In genomic region chr6:166957087-166957804, GRCh38 we compare ENCODE assay signal across 8 cellular contexts. TPM values are rescaled to one million over a fixed set of nuclear protein-coding genes. Genes with fewer than 3 reads are reported as not detected.
DNase-seq lines count a peak whose midpoint lies in the region; ATAC-seq and TF ChIP-seq lines count a peak whose summit lies in the region.

No MANE protein-coding gene starts in this region.

- no peak for TF ChIP-seq EP300 in esophagus muscularis mucosa (IDR thresholded peaks at IDR 0.05)

- H3K9me3 ChIP-seq in esophagus muscularis mucosa (no peaks in the 10 kb centered on the region), aorta (ENCODE audit: control insufficient read depth, low read length) (no peaks in the 10 kb centered on the region)

- DNase-seq in NCI-H2171 treated with DMSO at 0.1 percent for 48 hours (lab: John Stamatoyannopoulos, UW) (peak; percentile 46), NCI-H2171 (lab: John Stamatoyannopoulos, UW) (no peak), HFFc6 (no peak), MV-4-11 (lab: John Stamatoyannopoulos, UW) (peak; percentile 68), esophagus muscularis mucosa (ENCODE audit: extremely low spot score) (no peak), aorta (peak in 1 of 2 donors; percentile 85)
- peak; percentile 77 for DNase-seq in activated CD8-positive, alpha-beta memory T cell treated with anti-CD3 and anti-CD28 coated beads, Interleukin-2, amount 10 ng/mL, durations not matched to agents 7 days and 5 days
- peak; percentile 73 for DNase-seq in natural killer cell treated with Interleukin-12 subunit alpha and Interleukin-12 subunit beta and Interleukin-15 and Interleukin-18, amount 100 ng/mL, for 72 hours (ENCODE audit: low spot score)

- H3K27ac ChIP-seq in esophagus muscularis mucosa (replicated peaks in 1 of 4) (peak overlapping the region; percentile 85 to 91 (median 86)), aorta (ENCODE audit: low read depth in 1 of 2, low read length in 2 of 2) (no peak overlapping the region)

- intact Hi-C loops in esophagus muscularis mucosa (cut with DNase I) (loop anchor here (2.0 kb wide), 1 partner anchor 42 kb away; the partner anchor contains the start of gene CEP43), aorta (cut with DNase I) (loop anchor here (2.0 to 10.0 kb wide), 3 partner anchors 42 to 182 kb away; partner anchors contain the start of gene CEP43 (in 1 of the 2))

- peak overlapping the region; percentile 17 for H3K27ac Mint-ChIP-seq in HFFc6
- H3K27ac Mint-ChIP-seq in activated CD8-positive, alpha-beta memory T cell treated with anti-CD3 and anti-CD28 coated beads, Interleukin-2, amount 10 ng/mL, durations not matched to agents 7 days and 5 days, result peak overlapping the region; percentile 91
- H3K27ac Mint-ChIP-seq in natural killer cell treated with Interleukin-12 subunit alpha and Interleukin-12 subunit beta and Interleukin-15 and Interleukin-18, amount 100 ng/mL, for 72 hours, result peak overlapping the region; percentile 92 to 94

- H3K4me1 Mint-ChIP-seq in HFFc6 (ENCODE audit: low read depth), result peaks cover 28% of the 10 kb centered on the region
- peaks cover 49% of the 10 kb centered on the region for H3K4me1 Mint-ChIP-seq in activated CD8-positive, alpha-beta memory T cell treated with anti-CD3 and anti-CD28 coated beads, Interleukin-2, amount 10 ng/mL, durations not matched to agents 7 days and 5 days
- peaks cover 36 to 52% of the 10 kb centered on the region in 2 donors for H3K4me1 Mint-ChIP-seq in natural killer cell treated with Interleukin-12 subunit alpha and Interleukin-12 subunit beta and Interleukin-15 and Interleukin-18, amount 100 ng/mL, for 72 hours (ENCODE audit: low read depth in 2 of 2)

- TF ChIP-seq CTCF in HFFc6 (IDR thresholded peaks at IDR 0.05) (no peak), esophagus muscularis mucosa (IDR thresholded peaks at IDR 0.05) (no peak)

- H3K36me3 ChIP-seq in esophagus muscularis mucosa (no peaks in the 10 kb centered on the region), aorta (ENCODE audit: control insufficient read depth in 1 of 2, insufficient read depth in 2 of 2, low read length in 1 of 2) (no peaks in the 10 kb centered on the region)

- 27% methylated on average over 13 of the region's 26 CpGs for WGBS in esophagus muscularis mucosa
- 21 to 23% methylated on average over 21 to 26 of the region's 26 CpGs for WGBS in aorta, 2 donors

- peak overlapping the region; percentile 80 for H3K4me3 Mint-ChIP-seq in HFFc6
- H3K4me3 Mint-ChIP-seq in activated CD8-positive, alpha-beta memory T cell treated with anti-CD3 and anti-CD28 coated beads, Interleukin-2, amount 10 ng/mL, durations not matched to agents 7 days and 5 days, result peak overlapping the region; percentile 80
- H3K4me3 Mint-ChIP-seq in natural killer cell treated with Interleukin-12 subunit alpha and Interleukin-12 subunit beta and Interleukin-15 and Interleukin-18, amount 100 ng/mL, for 72 hours, result peak overlapping the region; percentile 88

- TF ChIP-seq POLR2A in esophagus muscularis mucosa (IDR thresholded peaks at IDR 0.05; ENCODE audit: low read depth), result no peak

- no peaks in the 10 kb centered on the region for H3K9me3 Mint-ChIP-seq in HFFc6
- H3K9me3 Mint-ChIP-seq in activated CD8-positive, alpha-beta memory T cell treated with anti-CD3 and anti-CD28 coated beads, Interleukin-2, amount 10 ng/mL, durations not matched to agents 7 days and 5 days (ENCODE audit: low read depth), result no peaks in the 10 kb centered on the region
- H3K9me3 Mint-ChIP-seq in natural killer cell treated with Interleukin-12 subunit alpha and Interleukin-12 subunit beta and Interleukin-15 and Interleukin-18, amount 100 ng/mL, for 72 hours, result no peaks in the 10 kb centered on the region

- CTCF ChIA-PET in activated CD8-positive, alpha-beta memory T cell treated with anti-CD3 and anti-CD28 coated beads, Interleukin-2, amount 10 ng/mL, durations not matched to agents 7 days and 5 days (lab: Charles Lee), result interaction anchor here (0.9 to 3.5 kb wide), 8 partner anchors 14 to 195 kb away, joined by 3 to 12 read pairs (median 4); partner anchors contain the start of gene CEP43

- ATAC-seq in activated CD8-positive, alpha-beta memory T cell treated with anti-CD3 and anti-CD28 coated beads, Interleukin-2, amount 10 ng/mL, durations not matched to agents 7 days and 5 days, result peak; percentile 48
- peak; percentile 38 for ATAC-seq in natural killer cell treated with Interleukin-12 subunit alpha and Interleukin-12 subunit beta and Interleukin-15 and Interleukin-18, amount 100 ng/mL, for 72 hours
- peak; percentile 69 for ATAC-seq in aorta (ENCODE audit: low FRiP score)

- H3K4me3 ChIP-seq in esophagus muscularis mucosa (peak overlapping the region; percentile 79 to 95 (median 83)), aorta (ENCODE audit: low read length in 2 of 2) (peak overlapping the region; percentile 70 to 83)

- H3K36me3 Mint-ChIP-seq in HFFc6 (ENCODE audit: low read depth), result no peaks in the 10 kb centered on the region
- H3K36me3 Mint-ChIP-seq in activated CD8-positive, alpha-beta memory T cell treated with anti-CD3 and anti-CD28 coated beads, Interleukin-2, amount 10 ng/mL, durations not matched to agents 7 days and 5 days, result peaks cover 4% of the 10 kb centered on the region
- no peaks in the 10 kb centered on the region for H3K36me3 Mint-ChIP-seq in natural killer cell treated with Interleukin-12 subunit alpha and Interleukin-12 subunit beta and Interleukin-15 and Interleukin-18, amount 100 ng/mL, for 72 hours

- H3K4me1 ChIP-seq in esophagus muscularis mucosa (peaks cover 14 to 36% (median 32%) of the 10 kb centered on the region in 4 donors), aorta (ENCODE audit: control insufficient read depth in 1 of 2, insufficient read depth in 2 of 2, low read length in 2 of 2) (peaks cover 0 to 1% of the 10 kb centered on the region in 2 donors)

- H3K27me3 Mint-ChIP-seq in HFFc6 (ENCODE audit: insufficient read depth), result no peaks in the 10 kb centered on the region
- H3K27me3 Mint-ChIP-seq in activated CD8-positive, alpha-beta memory T cell treated with anti-CD3 and anti-CD28 coated beads, Interleukin-2, amount 10 ng/mL, durations not matched to agents 7 days and 5 days, result no peaks in the 10 kb centered on the region
- H3K27me3 Mint-ChIP-seq in natural killer cell treated with Interleukin-12 subunit alpha and Interleukin-12 subunit beta and Interleukin-15 and Interleukin-18, amount 100 ng/mL, for 72 hours, result no peaks in the 10 kb centered on the region

- H3K27me3 ChIP-seq in esophagus muscularis mucosa (no peaks in the 10 kb centered on the region), aorta (ENCODE audit: control insufficient read depth in 1 of 2, insufficient read depth in 2 of 2, low read length in 1 of 2) (no peaks in the 10 kb centered on the region)

RNA-seq across cellular contexts. Expression of gene RNASET2, which starts 0.9 kb away (rescaled TPM):
- 10 to 100 TPM; 15.1 to 28.9 (median 16.5) TPM for total RNA-seq in HFFc6 (2021; fragmentation: NEBNext Ultra II Directional; extraction: Animal tissue kit (Norgen Biotek cat#: 25700))
- 10 to 100 TPM; 28.8 to 46.6 TPM for total RNA-seq in activated CD8-positive, alpha-beta memory T cell treated with anti-CD3 and anti-CD28 coated beads, Interleukin-2, amount 10 ng/mL, durations not matched to agents 7 days and 5 days
- 10 to 100 TPM; 24.1 to 54.5 (median 30.4) TPM for total RNA-seq in esophagus muscularis mucosa
- total RNA-seq in natural killer cell treated with Interleukin-12 subunit alpha and Interleukin-12 subunit beta and Interleukin-15 and Interleukin-18, amount 100 ng/mL, for 72 hours, result 10 to 100 TPM; 18.1 to 50.6 TPM
- 10 to 100 TPM; 23.3 to 64.8 TPM for total RNA-seq in aorta
- polyA plus RNA-seq in aorta, result 10 to 100 TPM; 26.8 to 42.1 TPM

RNA-seq across cellular contexts. Expression of gene CEP43, which starts 42.0 kb away (rescaled TPM):
- total RNA-seq in HFFc6 (2021; fragmentation: NEBNext Ultra II Directional; extraction: Animal tissue kit (Norgen Biotek cat#: 25700)), result 10 to 100 TPM; 16.5 to 24.8 (median 21.0) TPM
- 10 to 100 TPM; 28.2 to 35.6 TPM for total RNA-seq in activated CD8-positive, alpha-beta memory T cell treated with anti-CD3 and anti-CD28 coated beads, Interleukin-2, amount 10 ng/mL, durations not matched to agents 7 days and 5 days
- total RNA-seq in esophagus muscularis mucosa, result 10 to 100 TPM in 1 of 4 donors, 1 to 10 TPM in 3; 6.6 to 18.0 (median 8.3) TPM
- total RNA-seq in natural killer cell treated with Interleukin-12 subunit alpha and Interleukin-12 subunit beta and Interleukin-15 and Interleukin-18, amount 100 ng/mL, for 72 hours, result 10 to 100 TPM; 20.0 to 35.1 TPM
- 10 to 100 TPM in 1 of 2 donors, 1 to 10 TPM in 1; 8.4 to 13.6 TPM for total RNA-seq in aorta
- polyA plus RNA-seq in aorta, result 1 to 10 TPM; 7.8 to 9.4 TPM

Comparison
In these comparisons a context has a peak if more than half of its experiments do, and no peak if none do; other contexts are left out.
1. DNase-seq: peak in NCI-H2171 treated with DMSO at 0.1 percent for 48 hours (single experiment), MV-4-11 (single experiment), activated CD8-positive, alpha-beta memory T cell treated with anti-CD3 and anti-CD28 coated beads, Interleukin-2, amount 10 ng/mL, durations not matched to agents 7 days and 5 days (single experiment) and natural killer cell treated with Interleukin-12 subunit alpha and Interleukin-12 subunit beta and Interleukin-15 and Interleukin-18, amount 100 ng/mL, for 72 hours (single experiment); none in NCI-H2171 (single experiment), HFFc6 (single experiment) and esophagus muscularis mucosa (single experiment).
2. H3K27ac Mint-ChIP-seq: peak in every context shown above with its lines; median percentile 93 in natural killer cell treated with Interleukin-12 subunit alpha and Interleukin-12 subunit beta and Interleukin-15 and Interleukin-18, amount 100 ng/mL, for 72 hours; 91 in activated CD8-positive, alpha-beta memory T cell treated with anti-CD3 and anti-CD28 coated beads, Interleukin-2, amount 10 ng/mL, durations not matched to agents 7 days and 5 days; 17 in HFFc6.
3. H3K27ac ChIP-seq: peak in esophagus muscularis mucosa (4 of 4); none in aorta (0 of 2).
4. Peak in every context shown above with its lines, with median percentiles within 50 percentile points of each other: H3K4me3 Mint-ChIP-seq and ATAC-seq.